In the genomic region with DNA sequence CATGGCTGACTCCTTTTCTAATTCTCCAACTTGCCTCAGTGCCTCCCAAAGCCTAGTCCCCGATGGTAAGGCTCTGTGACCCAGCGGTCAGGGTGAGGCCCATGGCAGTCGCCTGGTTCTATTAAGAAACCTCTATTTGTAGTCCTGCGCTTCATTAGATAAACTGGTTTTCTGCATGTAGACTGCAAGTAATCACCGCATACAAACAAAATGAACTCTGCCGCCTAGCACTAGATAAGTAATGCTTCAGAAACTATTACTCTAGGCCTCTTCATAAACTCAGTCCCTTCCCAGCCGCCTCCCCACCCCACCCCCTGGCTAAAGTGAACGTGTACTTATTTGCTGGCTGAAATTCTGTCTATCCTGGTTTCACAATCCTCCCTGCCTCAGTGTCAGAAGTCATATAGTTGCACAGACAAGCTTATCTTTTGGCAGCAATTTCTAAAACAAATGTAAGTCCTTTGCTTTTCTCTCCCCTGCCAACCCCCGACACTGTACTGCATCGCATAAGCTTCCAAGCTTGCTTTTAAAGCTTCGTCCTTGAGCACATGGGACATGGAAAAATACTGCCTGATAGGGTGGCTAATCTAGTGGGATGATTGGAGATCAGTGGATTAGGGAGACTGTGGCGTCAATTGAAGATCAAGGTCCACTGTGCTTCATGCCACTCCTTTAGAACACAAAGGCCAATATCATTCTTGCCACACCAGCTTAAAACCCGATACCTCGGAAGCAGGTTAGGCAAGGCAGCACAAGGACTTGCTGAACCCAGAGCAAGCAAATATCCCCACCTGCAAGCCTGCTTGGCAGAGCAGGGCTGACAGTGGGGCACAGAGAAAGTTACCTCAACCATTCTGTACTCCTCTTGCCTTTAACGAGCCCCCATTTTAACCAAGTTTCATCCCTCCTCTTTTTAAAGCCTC, we compare ENCODE assay signal across 1 cellular context.
TF ChIP-seq lines count a peak whose summit lies in the region.

No MANE protein-coding gene starts in this region.

TF ChIP-seq in WTC11, 78 proteins besides CTCF, POLR2A, EP300 and RAD21 (continued from another document):
- TF ChIP-seq ZNF425 (CRISPR knock-in tag; conservative IDR thresholded peaks at IDR 0.05): no peak
- TF ChIP-seq ATF1 (CRISPR knock-in tag; IDR thresholded peaks at IDR 0.05): no peak
- peak; percentile 44 for TF ChIP-seq GABPB1 (CRISPR knock-in tag; IDR thresholded peaks at IDR 0.05)
- no peak for TF ChIP-seq TEAD1 (CRISPR knock-in tag; IDR thresholded peaks at IDR 0.05)
- no peak for TF ChIP-seq ELF4 (CRISPR knock-in tag; IDR thresholded peaks at IDR 0.05; ENCODE audit: low read depth)
- TF ChIP-seq, protein P1, sequence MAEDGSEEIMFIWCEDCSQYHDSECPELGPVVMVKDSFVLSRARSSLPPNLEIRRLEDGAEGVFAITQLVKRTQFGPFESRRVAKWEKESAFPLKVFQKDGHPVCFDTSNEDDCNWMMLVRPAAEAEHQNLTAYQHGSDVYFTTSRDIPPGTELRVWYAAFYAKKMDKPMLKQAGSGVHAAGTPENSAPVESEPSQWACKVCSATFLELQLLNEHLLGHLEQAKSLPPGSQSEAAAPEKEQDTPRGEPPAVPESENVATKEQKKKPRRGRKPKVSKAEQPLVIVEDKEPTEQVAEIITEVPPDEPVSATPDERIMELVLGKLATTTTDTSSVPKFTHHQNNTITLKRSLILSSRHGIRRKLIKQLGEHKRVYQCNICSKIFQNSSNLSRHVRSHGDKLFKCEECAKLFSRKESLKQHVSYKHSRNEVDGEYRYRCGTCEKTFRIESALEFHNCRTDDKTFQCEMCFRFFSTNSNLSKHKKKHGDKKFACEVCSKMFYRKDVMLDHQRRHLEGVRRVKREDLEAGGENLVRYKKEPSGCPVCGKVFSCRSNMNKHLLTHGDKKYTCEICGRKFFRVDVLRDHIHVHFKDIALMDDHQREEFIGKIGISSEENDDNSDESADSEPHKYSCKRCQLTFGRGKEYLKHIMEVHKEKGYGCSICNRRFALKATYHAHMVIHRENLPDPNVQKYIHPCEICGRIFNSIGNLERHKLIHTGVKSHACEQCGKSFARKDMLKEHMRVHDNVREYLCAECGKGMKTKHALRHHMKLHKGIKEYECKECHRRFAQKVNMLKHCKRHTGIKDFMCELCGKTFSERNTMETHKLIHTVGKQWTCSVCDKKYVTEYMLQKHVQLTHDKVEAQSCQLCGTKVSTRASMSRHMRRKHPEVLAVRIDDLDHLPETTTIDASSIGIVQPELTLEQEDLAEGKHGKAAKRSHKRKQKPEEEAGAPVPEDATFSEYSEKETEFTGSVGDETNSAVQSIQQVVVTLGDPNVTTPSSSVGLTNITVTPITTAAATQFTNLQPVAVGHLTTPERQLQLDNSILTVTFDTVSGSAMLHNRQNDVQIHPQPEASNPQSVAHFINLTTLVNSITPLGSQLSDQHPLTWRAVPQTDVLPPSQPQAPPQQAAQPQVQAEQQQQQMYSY (CRISPR knock-in tag; IDR thresholded peaks at IDR 0.05): no peak
- TF ChIP-seq FOXJ3 (CRISPR knock-in tag; IDR thresholded peaks at IDR 0.05; ENCODE audit: borderline replicate concordance): no peak
- TF ChIP-seq ZNF317 (CRISPR knock-in tag; IDR thresholded peaks at IDR 0.05; ENCODE audit: borderline replicate concordance, low read depth): no peak
